ENCODE assay signal across 1 cellular context in the genomic region with DNA sequence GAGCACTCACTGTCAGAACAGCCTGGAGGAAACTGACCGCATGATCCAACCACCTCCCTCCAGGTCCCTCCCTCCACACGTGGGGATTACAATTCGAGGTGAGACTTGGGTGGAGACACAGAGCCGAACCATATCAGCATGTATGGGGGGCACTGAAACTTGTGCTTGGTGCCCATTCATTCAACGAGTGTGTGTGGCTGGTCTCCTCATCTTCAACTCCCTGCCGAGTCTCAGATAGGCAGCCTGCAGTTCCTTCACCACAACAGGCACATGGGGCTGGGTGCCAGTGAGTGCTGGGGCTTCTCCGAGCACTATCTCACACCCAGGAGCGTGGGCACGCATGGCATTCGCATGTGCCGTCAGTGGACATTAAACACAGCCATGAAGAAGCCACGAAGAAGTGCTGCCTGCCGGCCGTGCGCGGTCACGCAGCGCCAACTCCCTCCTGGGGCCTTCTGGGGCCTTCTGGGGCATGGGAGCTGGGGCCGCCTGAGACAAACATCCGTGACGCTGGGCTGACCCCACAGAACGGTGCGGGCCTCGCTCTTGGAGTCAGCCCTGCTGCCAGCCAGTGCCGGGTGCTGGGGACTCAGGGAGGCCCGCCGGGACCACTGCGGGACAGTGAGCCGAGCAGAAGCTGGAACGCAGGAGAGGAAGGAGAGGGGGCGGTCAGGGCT.
TF ChIP-seq lines count a peak whose summit lies in the region.

No MANE protein-coding gene starts in this region.

TF ChIP-seq in HepG2, 621 proteins besides CTCF, POLR2A, EP300 and RAD21 (continues in another document):
- TF ChIP-seq ZNF691 (CRISPR knock-in tag; IDR thresholded peaks at IDR 0.05; ENCODE audit: borderline replicate concordance, low read depth), result 0 out of 2 replicates have a peak, but pooled peaks have one; percentile 60
- no peak for TF ChIP-seq THYN1 (CRISPR knock-in tag; IDR thresholded peaks at IDR 0.05; ENCODE audit: borderline replicate concordance, low read depth)
- TF ChIP-seq, protein P1, sequence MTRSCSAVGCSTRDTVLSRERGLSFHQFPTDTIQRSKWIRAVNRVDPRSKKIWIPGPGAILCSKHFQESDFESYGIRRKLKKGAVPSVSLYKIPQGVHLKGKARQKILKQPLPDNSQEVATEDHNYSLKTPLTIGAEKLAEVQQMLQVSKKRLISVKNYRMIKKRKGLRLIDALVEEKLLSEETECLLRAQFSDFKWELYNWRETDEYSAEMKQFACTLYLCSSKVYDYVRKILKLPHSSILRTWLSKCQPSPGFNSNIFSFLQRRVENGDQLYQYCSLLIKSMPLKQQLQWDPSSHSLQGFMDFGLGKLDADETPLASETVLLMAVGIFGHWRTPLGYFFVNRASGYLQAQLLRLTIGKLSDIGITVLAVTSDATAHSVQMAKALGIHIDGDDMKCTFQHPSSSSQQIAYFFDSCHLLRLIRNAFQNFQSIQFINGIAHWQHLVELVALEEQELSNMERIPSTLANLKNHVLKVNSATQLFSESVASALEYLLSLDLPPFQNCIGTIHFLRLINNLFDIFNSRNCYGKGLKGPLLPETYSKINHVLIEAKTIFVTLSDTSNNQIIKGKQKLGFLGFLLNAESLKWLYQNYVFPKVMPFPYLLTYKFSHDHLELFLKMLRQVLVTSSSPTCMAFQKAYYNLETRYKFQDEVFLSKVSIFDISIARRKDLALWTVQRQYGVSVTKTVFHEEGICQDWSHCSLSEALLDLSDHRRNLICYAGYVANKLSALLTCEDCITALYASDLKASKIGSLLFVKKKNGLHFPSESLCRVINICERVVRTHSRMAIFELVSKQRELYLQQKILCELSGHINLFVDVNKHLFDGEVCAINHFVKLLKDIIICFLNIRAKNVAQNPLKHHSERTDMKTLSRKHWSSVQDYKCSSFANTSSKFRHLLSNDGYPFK (CRISPR knock-in tag; IDR thresholded peaks at IDR 0.05; ENCODE audit: borderline replicate concordance), result peak; percentile 0; the same call in 1 of the 2 replicates
- TF ChIP-seq ZNF160 (CRISPR knock-in tag; IDR thresholded peaks at IDR 0.05), result no peak
- no peak for TF ChIP-seq ZNF841 (CRISPR knock-in tag; IDR thresholded peaks at IDR 0.05; ENCODE audit: borderline replicate concordance)
- TF ChIP-seq ZNF33A (CRISPR knock-in tag; IDR thresholded peaks at IDR 0.05; ENCODE audit: borderline replicate concordance), result no peak; the same call in 1 of the 2 replicates
- TF ChIP-seq ARNT2 (CRISPR knock-in tag; IDR thresholded peaks at IDR 0.05; ENCODE audit: low read depth), result no peak
- TF ChIP-seq ZSCAN12 (CRISPR knock-in tag; IDR thresholded peaks at IDR 0.05), result no peak
- TF ChIP-seq ZNF329 (CRISPR knock-in tag; IDR thresholded peaks at IDR 0.05; ENCODE audit: low read depth), result no peak; the same call in 1 of the 2 replicates
- TF ChIP-seq ZNF687 (CRISPR knock-in tag; IDR thresholded peaks at IDR 0.05), result no peak; the same call in 1 of the 2 replicates
- 0 out of 2 replicates have a peak, but pooled peaks have one; percentile 35 for TF ChIP-seq RXRA (CRISPR knock-in tag; IDR thresholded peaks at IDR 0.05)
- TF ChIP-seq ZNF737 (CRISPR knock-in tag; IDR thresholded peaks at IDR 0.05; ENCODE audit: borderline replicate concordance), result peak; percentile 9; the same call in 1 of the 2 replicates
- TF ChIP-seq PLRG1 (conservative IDR thresholded peaks at IDR 0.05), result no peak
- no peak for TF ChIP-seq ZNF20 (CRISPR knock-in tag; IDR thresholded peaks at IDR 0.05)
- TF ChIP-seq ZNF740 (CRISPR knock-in tag; IDR thresholded peaks at IDR 0.05), result no peak
- TF ChIP-seq NR2C2 (CRISPR knock-in tag; IDR thresholded peaks at IDR 0.05; ENCODE audit: borderline replicate concordance), result no peak
- TF ChIP-seq U2AF1 (optimal IDR thresholded peaks at IDR 0.05; ENCODE audit: low read depth, low read length), result no peak
- no peak for TF ChIP-seq ZNF101 (CRISPR knock-in tag; IDR thresholded peaks at IDR 0.05; ENCODE audit: borderline replicate concordance, low read depth)
- no peak for TF ChIP-seq ZBTB1 (CRISPR knock-in tag; IDR thresholded peaks at IDR 0.05; ENCODE audit: borderline replicate concordance)
- TF ChIP-seq JUN (CRISPR knock-in tag; IDR thresholded peaks at IDR 0.05), result no peak
- TF ChIP-seq ZNF550 (CRISPR knock-in tag; IDR thresholded peaks at IDR 0.05; ENCODE audit: borderline replicate concordance), result no peak
- no peak for TF ChIP-seq SP140L (CRISPR knock-in tag; IDR thresholded peaks at IDR 0.05; ENCODE audit: borderline replicate concordance)
- TF ChIP-seq ZC3H13 (CRISPR knock-in tag; IDR thresholded peaks at IDR 0.05), result peak; percentile 82; the same call in 1 of the 2 replicates
- TF ChIP-seq, protein P2, sequence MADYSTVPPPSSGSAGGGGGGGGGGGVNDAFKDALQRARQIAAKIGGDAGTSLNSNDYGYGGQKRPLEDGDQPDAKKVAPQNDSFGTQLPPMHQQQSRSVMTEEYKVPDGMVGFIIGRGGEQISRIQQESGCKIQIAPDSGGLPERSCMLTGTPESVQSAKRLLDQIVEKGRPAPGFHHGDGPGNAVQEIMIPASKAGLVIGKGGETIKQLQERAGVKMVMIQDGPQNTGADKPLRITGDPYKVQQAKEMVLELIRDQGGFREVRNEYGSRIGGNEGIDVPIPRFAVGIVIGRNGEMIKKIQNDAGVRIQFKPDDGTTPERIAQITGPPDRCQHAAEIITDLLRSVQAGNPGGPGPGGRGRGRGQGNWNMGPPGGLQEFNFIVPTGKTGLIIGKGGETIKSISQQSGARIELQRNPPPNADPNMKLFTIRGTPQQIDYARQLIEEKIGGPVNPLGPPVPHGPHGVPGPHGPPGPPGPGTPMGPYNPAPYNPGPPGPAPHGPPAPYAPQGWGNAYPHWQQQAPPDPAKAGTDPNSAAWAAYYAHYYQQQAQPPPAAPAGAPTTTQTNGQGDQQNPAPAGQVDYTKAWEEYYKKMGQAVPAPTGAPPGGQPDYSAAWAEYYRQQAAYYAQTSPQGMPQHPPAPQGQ (CRISPR knock-in tag; IDR thresholded peaks at IDR 0.05; ENCODE audit: borderline replicate concordance), result no peak
- peak; percentile 35; the same call in 1 of the 2 replicates for TF ChIP-seq MTA1 (CRISPR knock-in tag; IDR thresholded peaks at IDR 0.05; ENCODE audit: borderline replicate concordance)
- TF ChIP-seq MIER3 (CRISPR knock-in tag; IDR thresholded peaks at IDR 0.05; ENCODE audit: borderline replicate concordance), result no peak
- TF ChIP-seq KLF13 (CRISPR knock-in tag; IDR thresholded peaks at IDR 0.05), result 0 out of 2 replicates have a peak, but pooled peaks have one; percentile 16
- TF ChIP-seq IKZF1 (IDR thresholded peaks at IDR 0.05), result no peak
- no peak for TF ChIP-seq RORA (CRISPR knock-in tag; IDR thresholded peaks at IDR 0.05)
- TF ChIP-seq ZNF530 (CRISPR knock-in tag; IDR thresholded peaks at IDR 0.05; ENCODE audit: low read depth), result no peak
- no peak; the same call in 1 of the 2 replicates for TF ChIP-seq GLI4 (CRISPR knock-in tag; IDR thresholded peaks at IDR 0.05; ENCODE audit: borderline replicate concordance)
- no peak for TF ChIP-seq NCOA2 (CRISPR knock-in tag; IDR thresholded peaks at IDR 0.05)
- TF ChIP-seq NCOA5 (CRISPR knock-in tag; IDR thresholded peaks at IDR 0.05), result no peak
- no peak for TF ChIP-seq HOMEZ (CRISPR knock-in tag; IDR thresholded peaks at IDR 0.05; ENCODE audit: low read depth)
- TF ChIP-seq, protein P3, sequence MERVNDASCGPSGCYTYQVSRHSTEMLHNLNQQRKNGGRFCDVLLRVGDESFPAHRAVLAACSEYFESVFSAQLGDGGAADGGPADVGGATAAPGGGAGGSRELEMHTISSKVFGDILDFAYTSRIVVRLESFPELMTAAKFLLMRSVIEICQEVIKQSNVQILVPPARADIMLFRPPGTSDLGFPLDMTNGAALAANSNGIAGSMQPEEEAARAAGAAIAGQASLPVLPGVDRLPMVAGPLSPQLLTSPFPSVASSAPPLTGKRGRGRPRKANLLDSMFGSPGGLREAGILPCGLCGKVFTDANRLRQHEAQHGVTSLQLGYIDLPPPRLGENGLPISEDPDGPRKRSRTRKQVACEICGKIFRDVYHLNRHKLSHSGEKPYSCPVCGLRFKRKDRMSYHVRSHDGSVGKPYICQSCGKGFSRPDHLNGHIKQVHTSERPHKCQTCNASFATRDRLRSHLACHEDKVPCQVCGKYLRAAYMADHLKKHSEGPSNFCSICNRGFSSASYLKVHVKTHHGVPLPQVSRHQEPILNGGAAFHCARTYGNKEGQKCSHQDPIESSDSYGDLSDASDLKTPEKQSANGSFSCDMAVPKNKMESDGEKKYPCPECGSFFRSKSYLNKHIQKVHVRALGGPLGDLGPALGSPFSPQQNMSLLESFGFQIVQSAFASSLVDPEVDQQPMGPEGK (CRISPR knock-in tag; IDR thresholded peaks at IDR 0.05), result peak; percentile 21; the same call in 1 of the 2 replicates
- TF ChIP-seq KLF16 (CRISPR knock-in tag; IDR thresholded peaks at IDR 0.05), result no peak; a peak in 1 of 4 replicates
- TF ChIP-seq RBFOX2 (IDR thresholded peaks at IDR 0.05; ENCODE audit: low read depth, low read length), result peak; percentile 12; the same call in 1 of the 2 replicates
- no peak for TF ChIP-seq ZNF367 (CRISPR knock-in tag; IDR thresholded peaks at IDR 0.05; ENCODE audit: borderline replicate concordance)
- TF ChIP-seq MBD4 (IDR thresholded peaks at IDR 0.05; ENCODE audit: borderline replicate concordance, low read length), result no peak
- no peak for TF ChIP-seq CEBPZ (IDR thresholded peaks at IDR 0.05; ENCODE audit: low read length)
- peak; percentile 81; the same call in 1 of the 2 replicates for TF ChIP-seq ZNF235 (CRISPR knock-in tag; IDR thresholded peaks at IDR 0.05; ENCODE audit: borderline replicate concordance)
- no peak for TF ChIP-seq SMAD1 (CRISPR knock-in tag; IDR thresholded peaks at IDR 0.05; ENCODE audit: borderline replicate concordance, low read depth)
- TF ChIP-seq ZNF619 (CRISPR knock-in tag; IDR thresholded peaks at IDR 0.05), result peak; percentile 47; the same call in 1 of the 2 replicates
- no peak for TF ChIP-seq HOXA3 (CRISPR knock-in tag; IDR thresholded peaks at IDR 0.05)
- TF ChIP-seq PTBP1 (IDR thresholded peaks at IDR 0.05; ENCODE audit: low read depth, low read length, poor library complexity, severe bottlenecking), result no peak
